In the genomic region with DNA sequence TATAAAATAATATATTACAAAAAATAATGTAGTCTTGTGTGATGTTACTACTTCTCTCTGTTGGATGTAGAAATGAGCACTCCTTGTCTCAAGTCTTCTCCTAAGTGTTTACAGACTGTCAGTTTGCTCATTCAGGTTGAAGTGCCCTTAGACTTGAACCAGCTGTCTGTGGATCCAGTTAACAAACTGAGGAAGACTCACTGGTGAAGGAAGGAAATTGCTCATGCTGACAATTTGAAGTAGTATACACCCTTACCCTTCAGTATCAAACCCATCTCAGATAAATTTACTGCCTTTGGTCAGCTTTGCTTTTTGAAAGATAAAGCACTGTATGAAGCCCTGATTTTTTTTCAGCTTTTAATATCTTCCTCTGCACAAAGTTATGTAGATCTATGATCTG, we compare ENCODE assay signal across 23 cellular contexts.
"Had no signal": no experiment of that assay in that cellular context is flagged by ENCODE, and none has a peak within 500 bp of the region (broad histone marks: within the 10 kb centered on the region; RNA-seq: fewer than 3 reads in every experiment).

No MANE protein-coding gene starts in this region.

- DNase-seq: dorsolateral prefrontal cortex; effector CD4-positive, alpha-beta T cell; esophagus squamous epithelium; foreskin melanocyte; glutamatergic neuron; heart right ventricle; hippocampal formation; left cardiac atrium; left lung; mammary epithelial cell; mesendoderm; midbrain; naive thymus-derived CD4-positive, alpha-beta T cell; right lobe of liver; small intestine; stimulated activated CD4-positive, alpha-beta T cell treated with anti-CD3 and anti-CD28 coated beads, Interleukin-15, amount 100 ng/mL, for 24 hours; stimulated activated CD4-positive, alpha-beta T cell treated with anti-CD3 and anti-CD28 coated beads, Interleukin-2, amount 100 ng/mL, for 48 hours; stimulated activated naive B cell treated with anti-CD40 and anti-IgM and Interleukin-4, amounts not matched to agents 10 μg/mL and 1 μg/mL and 100 μg/mL, for 72 hours; upper lobe of left lung had no signal

- H3K4me1 ChIP-seq: esophagus squamous epithelium, heart right ventricle, left lung, parathyroid adenoma, right lobe of liver, tibial nerve, upper lobe of left lung had no signal

- H3K36me3 ChIP-seq: esophagus squamous epithelium, heart right ventricle, left lung, neural progenitor cell, right lobe of liver, thoracic aorta, tibial nerve, upper lobe of left lung had no signal

- H3K4me3 ChIP-seq: dorsolateral prefrontal cortex, esophagus squamous epithelium, heart right ventricle, left lung, neural progenitor cell, right lobe of liver, thoracic aorta, tibial nerve, upper lobe of left lung had no signal

- H3K27ac ChIP-seq: dorsolateral prefrontal cortex, esophagus squamous epithelium, heart right ventricle, left lung, neural progenitor cell, parathyroid adenoma, right lobe of liver, thoracic aorta, tibial nerve, upper lobe of left lung had no signal

- H3K9me3 ChIP-seq: esophagus squamous epithelium, heart right ventricle, left lung, right lobe of liver, thoracic aorta, tibial nerve, upper lobe of left lung had no signal

- H3K27me3 ChIP-seq: dorsolateral prefrontal cortex, esophagus squamous epithelium, heart right ventricle, left lung, neural progenitor cell, right lobe of liver, tibial nerve, upper lobe of left lung had no signal
